10 cellular contexts compared by ENCODE assay signal in genomic region chr12:27743601-27744000, GRCh38. TPM values are rescaled to one million over a fixed set of nuclear protein-coding genes. Genes with fewer than 3 reads are reported as not detected.
"Had no signal": no experiment of that assay in that cellular context is flagged by ENCODE, and none has a peak within 500 bp of the region (broad histone marks: within the 10 kb centered on the region; RNA-seq: fewer than 3 reads in every experiment).

No MANE protein-coding gene starts in this region.

- H3K4me1 Mint-ChIP-seq: GM23338, H9 had no signal

- DNase-seq: GM23248, GOT3, H7, H9, HCEC 1CT, HFFc6 had no signal

- H2AFZ ChIP-seq: GM23248, GM23338 had no signal

- H3K9me3 ChIP-seq: HAP-1 had no signal

- H3K4me2 ChIP-seq: GM23338 had no signal

- H3K9ac ChIP-seq: GM23248 had no signal

- H3K4me3 ChIP-seq: GM23248, GM23338, HAP-1 had no signal

- H3K4me3 Mint-ChIP-seq: GM23338, H9, HFFc6 had no signal

- H3K9me3 Mint-ChIP-seq: GM23338, H9 had no signal

- H3K4me1 ChIP-seq: HAP-1 had no signal

- H3K27ac ChIP-seq: GM23248 had no signal

- H3K27ac Mint-ChIP-seq: GM23338, HFFc6 had no signal

RNA-seq across cellular contexts. Expression of gene MANSC4, which starts 36.4 kb away (rescaled TPM):
- total RNA-seq: GM23248, GM23338, H1, H4, H7, H9, HFFc6 had no signal
- polyA plus RNA-seq: GM23248, GM23338, H1 had no signal
